Comparison of ENCODE assay signal across 16 cellular contexts in genomic region chr6:113057567-113058053, GRCh38.
A peak's percentile ranks its signal among the peaks of the same experiment; 100 is the strongest.
DNase-seq lines count a peak whose midpoint lies in the region; FAIRE-seq and TF ChIP-seq lines count a peak whose summit lies in the region.
"Had no signal": no experiment of that assay in that cellular context is flagged by ENCODE, and none has a peak within 500 bp of the region (broad histone marks: within the 10 kb centered on the region; RNA-seq: fewer than 3 reads in every experiment).

No MANE protein-coding gene starts in this region.

- H3K79me2 ChIP-seq in astrocyte (ENCODE audit: insufficient read depth, low read length) (no peaks in the 10 kb centered on the region), fibroblast of lung (ENCODE audit: control insufficient read depth, insufficient read depth, low read length) (no peaks in the 10 kb centered on the region), smooth muscle cell (ENCODE audit: low read depth) (no peaks in the 10 kb centered on the region)

- no peaks in the 10 kb centered on the region for H3F3A ChIP-seq in smooth muscle cell (ENCODE audit: low read depth)

- no peak overlapping the region for H3K27ac Mint-ChIP-seq in astrocyte (ENCODE audit: unreplicated experiment)
- H3K27ac Mint-ChIP-seq: CD4-positive, CD25-positive, alpha-beta regulatory T cell; GM23338; H9 had no signal

- no peaks in the 10 kb centered on the region for H3K4me1 Mint-ChIP-seq in astrocyte (ENCODE audit: low read depth, unreplicated experiment)
- H3K4me1 Mint-ChIP-seq: CD4-positive, CD25-positive, alpha-beta regulatory T cell; GM23338; H9 had no signal

- H3K27me3 Mint-ChIP-seq in astrocyte (ENCODE audit: low read depth, unreplicated experiment): no peaks in the 10 kb centered on the region
- H3K27me3 Mint-ChIP-seq: CD4-positive, CD25-positive, alpha-beta regulatory T cell had no signal

- peak; percentile 53 for DNase-seq in EH (ENCODE audit: low read depth)
- DNase-seq in astrocyte (ENCODE audit: low read depth): peak; percentile 12
- peak; percentile 23 to 39 for DNase-seq in fibroblast of lung (ENCODE audit: low read depth in 2 of 2)
- no peak for DNase-seq in smooth muscle cell (lab: John Stamatoyannopoulos, UW; ENCODE audit: unreplicated experiment)
- DNase-seq in T-helper 2 cell: no peak
- DNase-seq in NCI-H524 (lab: John Stamatoyannopoulos, UW): no peak
- DNase-seq in SHP77 (lab: John Stamatoyannopoulos, UW): no peak
- DNase-seq: 8988T; ACHN; CD4-positive, CD25-positive, alpha-beta regulatory T cell; DMS 273 treated with DMSO at 0.1 percent for 48 hours; H9 had no signal

- no peak overlapping the region for H3K4me3 Mint-ChIP-seq in astrocyte (ENCODE audit: unreplicated experiment)
- H3K4me3 Mint-ChIP-seq: GM23338, H9 had no signal

- H4K20me1 ChIP-seq in astrocyte (ENCODE audit: insufficient read depth, low read length): no peaks in the 10 kb centered on the region
- H4K20me1 ChIP-seq in fibroblast of lung (ENCODE audit: control insufficient read depth, extremely low read depth, insufficient read depth, low read length): no peaks in the 10 kb centered on the region
- no peaks in the 10 kb centered on the region for H4K20me1 ChIP-seq in smooth muscle cell (ENCODE audit: low read depth)
- H4K20me1 ChIP-seq: BLaER1 treated with 17β-estradiol and CSF1 and Interleukin-3, amounts not matched to agents 10 nM and 100 nM had no signal

- FAIRE-seq in astrocyte (lab: Jason Lieb, UNC): no peak
- FAIRE-seq: GM18507 had no signal

- H3K36me3 Mint-ChIP-seq in astrocyte (ENCODE audit: low read depth, unreplicated experiment): no peaks in the 10 kb centered on the region
- H3K36me3 Mint-ChIP-seq: CD4-positive, CD25-positive, alpha-beta regulatory T cell had no signal

- WGBS in smooth muscle cell (ENCODE audit: low lambda C conversion rate): 53% methylated on average over 1 of the region's 1 CpG

- no peaks in the 10 kb centered on the region for H3K27me3 ChIP-seq in astrocyte (ENCODE audit: insufficient read depth, low read length)
- H3K27me3 ChIP-seq in fibroblast of lung (ENCODE audit: control insufficient read depth, insufficient read depth, low read length): no peaks in the 10 kb centered on the region
- H3K27me3 ChIP-seq in smooth muscle cell (ENCODE audit: low read depth): no peaks in the 10 kb centered on the region
- H3K27me3 ChIP-seq: BLaER1 treated with 17β-estradiol and CSF1 and Interleukin-3, amounts not matched to agents 10 nM and 100 nM had no signal

- no peak for TF ChIP-seq CTCF in astrocyte (IDR thresholded peaks at IDR 0.05; ENCODE audit: insufficient read depth, low read depth, low read length)
- TF ChIP-seq CTCF in fibroblast of lung (conservative IDR thresholded peaks at IDR 0.05 in 1 of 2, IDR thresholded peaks at IDR 0.05 in 1 of 2; ENCODE audit: low read depth in 1 of 2, low read length in 2 of 2): no peak
- no peak for TF ChIP-seq CTCF in smooth muscle cell (IDR thresholded peaks at IDR 0.05; ENCODE audit: borderline replicate concordance, insufficient read depth, poor library complexity, severe bottlenecking)

- H3K4me2 ChIP-seq in astrocyte (ENCODE audit: low read length) (no peak overlapping the region), fibroblast of lung (ENCODE audit: extremely low read depth, insufficient read depth, low read length) (no peak overlapping the region), smooth muscle cell (peak overlapping the region; percentile 13)
- H3K4me2 ChIP-seq: BLaER1 treated with 17β-estradiol and CSF1 and Interleukin-3, amounts not matched to agents 10 nM and 100 nM; GM23338 had no signal

- H3K27ac ChIP-seq in astrocyte (ENCODE audit: low read depth, low read length) (no peak overlapping the region), fibroblast of lung (ENCODE audit: insufficient read depth, low read length) (no peak overlapping the region), smooth muscle cell (ENCODE audit: low read depth) (peak overlapping the region; percentile 0)
- H3K27ac ChIP-seq: BLaER1 treated with 17β-estradiol and CSF1 and Interleukin-3, amounts not matched to agents 10 nM and 100 nM had no signal

- no peak overlapping the region for H2AFZ ChIP-seq in astrocyte (ENCODE audit: low read depth, low read length)
- no peak overlapping the region for H2AFZ ChIP-seq in fibroblast of lung (ENCODE audit: low read length)
- H2AFZ ChIP-seq in smooth muscle cell (ENCODE audit: low read depth): no peak overlapping the region
- H2AFZ ChIP-seq: GM23338 had no signal

- H3K4me1 ChIP-seq in astrocyte (ENCODE audit: insufficient read depth, low read length): no peaks in the 10 kb centered on the region
- H3K4me1 ChIP-seq in fibroblast of lung (ENCODE audit: control insufficient read depth, extremely low read depth, insufficient read depth, low read length): no peaks in the 10 kb centered on the region
- H3K4me1 ChIP-seq in smooth muscle cell (ENCODE audit: low read depth): peaks cover 2% of the 10 kb centered on the region
- H3K4me1 ChIP-seq: BLaER1 treated with 17β-estradiol and CSF1 and Interleukin-3, amounts not matched to agents 10 nM and 100 nM had no signal

- no peak overlapping the region for H3K9ac ChIP-seq in astrocyte (ENCODE audit: low read length)
- no peak overlapping the region for H3K9ac ChIP-seq in fibroblast of lung (ENCODE audit: insufficient read depth, low read length)
- H3K9ac ChIP-seq in smooth muscle cell (ENCODE audit: low read depth): no peak overlapping the region
- H3K9ac ChIP-seq: BLaER1 treated with 17β-estradiol and CSF1 and Interleukin-3, amounts not matched to agents 10 nM and 100 nM had no signal

- H3K9me3 ChIP-seq in astrocyte (ENCODE audit: insufficient read depth, low read depth, low read length): no peaks in the 10 kb centered on the region
- no peaks in the 10 kb centered on the region for H3K9me3 ChIP-seq in fibroblast of lung (ENCODE audit: control insufficient read depth, insufficient read depth, low read depth, low read length)
- no peaks in the 10 kb centered on the region for H3K9me3 ChIP-seq in smooth muscle cell (replicated peaks; ENCODE audit: low read depth)
- H3K9me3 ChIP-seq: BLaER1 treated with 17β-estradiol and CSF1 and Interleukin-3, amounts not matched to agents 10 nM and 100 nM had no signal

- H3K4me3 ChIP-seq in astrocyte (ENCODE audit: insufficient read depth, low read depth, low read length) (no peak overlapping the region), fibroblast of lung (replicated peaks in 1 of 4; ENCODE audit: control extremely low read depth in 1 of 4, insufficient read depth in 1 of 4, low read depth in 3 of 4, low read length in 4 of 4) (no peak overlapping the region), smooth muscle cell (no peak overlapping the region)
- H3K4me3 ChIP-seq: BLaER1 treated with 17β-estradiol and CSF1 and Interleukin-3, amounts not matched to agents 10 nM and 100 nM; GM12878; GM23338 had no signal

- H3K36me3 ChIP-seq in astrocyte (ENCODE audit: insufficient read depth, low read length) (no peaks in the 10 kb centered on the region), fibroblast of lung (ENCODE audit: control insufficient read depth, insufficient read depth, low read length) (no peaks in the 10 kb centered on the region), smooth muscle cell (ENCODE audit: low read depth) (no peaks in the 10 kb centered on the region)
- H3K36me3 ChIP-seq: BLaER1 treated with 17β-estradiol and CSF1 and Interleukin-3, amounts not matched to agents 10 nM and 100 nM had no signal

- H3K9me3 Mint-ChIP-seq in astrocyte (ENCODE audit: unreplicated experiment): no peaks in the 10 kb centered on the region
- H3K9me3 Mint-ChIP-seq: GM23338, H9 had no signal

Comparison
In these comparisons a context has a peak if more than half of its experiments do, and no peak if none do; other contexts are left out.
1. DNase-seq: peak in EH (single experiment), astrocyte (single experiment) and fibroblast of lung (2 of 2); none in smooth muscle cell (single experiment), T-helper 2 cell (0 of 5), NCI-H524 (0 of 2) and SHP77 (0 of 2).